In genomic region chr16:2213817-2214720, GRCh38 we compare ENCODE assay signal across 9 cellular contexts. TPM values are rescaled to one million over a fixed set of nuclear protein-coding genes. Genes with fewer than 3 reads are reported as not detected.
DNase-seq lines count a peak whose midpoint lies in the region; ATAC-seq, FAIRE-seq and TF ChIP-seq lines count a peak whose summit lies in the region.
"Had no signal": no experiment of that assay in that cellular context is flagged by ENCODE, and none has a peak within 500 bp of the region (broad histone marks: within the 10 kb centered on the region; RNA-seq: fewer than 3 reads in every experiment).

No MANE protein-coding gene starts in this region.

- H3K27me3 ChIP-seq in keratinocyte (ENCODE audit: control insufficient read depth, extremely low read depth, insufficient read depth, low read length), result no peaks in the 10 kb centered on the region
- no peaks in the 10 kb centered on the region for H3K27me3 ChIP-seq in suprapubic skin

- H3K4me3 ChIP-seq in keratinocyte (ENCODE audit: control insufficient read depth in 2 of 3, extremely low read depth in 1 of 3, insufficient read depth in 2 of 3, low read depth in 1 of 3, low read length in 3 of 3) (peak overlapping the region; percentile 61 to 80 (median 75)), suprapubic skin (peak overlapping the region; percentile 90)

- H3K4me3 Mint-ChIP-seq in activated T-helper 17 cell treated with anti-CD3 and anti-CD28 coated beads, Interleukin-2, amount 50 U/mL, for 72 hours, result peak overlapping the region; percentile 89

- peaks cover 21% of the 10 kb centered on the region for H3K36me3 Mint-ChIP-seq in activated T-helper 17 cell treated with anti-CD3 and anti-CD28 coated beads, Interleukin-2, amount 50 U/mL, for 72 hours (ENCODE audit: low read depth)

- H3K27ac Mint-ChIP-seq in activated T-helper 17 cell treated with anti-CD3 and anti-CD28 coated beads, Interleukin-2, amount 50 U/mL, for 72 hours, result peak overlapping the region; percentile 73

- H3K9me3 ChIP-seq in keratinocyte (ENCODE audit: control insufficient read depth, low read depth, low read length), result no peaks in the 10 kb centered on the region
- no peaks in the 10 kb centered on the region for H3K9me3 ChIP-seq in suprapubic skin

- 4% methylated on average over 10 of the region's 99 CpGs for WGBS in suprapubic skin

- no peaks in the 10 kb centered on the region for H3K9me1 ChIP-seq in keratinocyte (ENCODE audit: control insufficient read depth, extremely low read depth, insufficient read depth, low read length)

- no peaks in the 10 kb centered on the region for H3K27me3 Mint-ChIP-seq in activated T-helper 17 cell treated with anti-CD3 and anti-CD28 coated beads, Interleukin-2, amount 50 U/mL, for 72 hours

- H3K9ac ChIP-seq in keratinocyte (ENCODE audit: control insufficient read depth, extremely low read depth, insufficient read depth, low read length), result peak overlapping the region; percentile 78

- H3K9me3 Mint-ChIP-seq in activated T-helper 17 cell treated with anti-CD3 and anti-CD28 coated beads, Interleukin-2, amount 50 U/mL, for 72 hours, result no peaks in the 10 kb centered on the region

- H3K79me2 ChIP-seq in keratinocyte (ENCODE audit: control insufficient read depth, insufficient read depth, low read length), result peaks cover 20% of the 10 kb centered on the region

- H2AFZ ChIP-seq in keratinocyte (ENCODE audit: control insufficient read depth, low read length), result peak overlapping the region; percentile 51

- peaks cover 3 to 15% of the 10 kb centered on the region in 2 experiments for H3K36me3 ChIP-seq in keratinocyte (ENCODE audit: control insufficient read depth in 2 of 2, extremely low read depth in 1 of 2, insufficient read depth in 2 of 2, low read length in 2 of 2)
- peaks cover 12% of the 10 kb centered on the region for H3K36me3 ChIP-seq in suprapubic skin

- no peak for TF ChIP-seq CTCF in keratinocyte (optimal IDR thresholded peaks at IDR 0.05 in 1 of 3, IDR thresholded peaks at IDR 0.05 in 1 of 3, conservative IDR thresholded peaks at IDR 0.05 in 1 of 3; ENCODE audit: extremely low read depth in 1 of 3, insufficient read depth in 2 of 3, low read length in 3 of 3)
- no peak for TF ChIP-seq CTCF in suprapubic skin (IDR thresholded peaks at IDR 0.05)

- TF ChIP-seq POLR2A in suprapubic skin (IDR thresholded peaks at IDR 0.05), result peak in 1 of 2 donors; percentile 32

- H3K4me1 ChIP-seq in keratinocyte (ENCODE audit: control insufficient read depth, extremely low read depth, insufficient read depth, low read length) (peaks cover 13% of the 10 kb centered on the region), suprapubic skin (peaks cover 36% of the 10 kb centered on the region)

- H3K27ac ChIP-seq in keratinocyte (ENCODE audit: control insufficient read depth, insufficient read depth, low read length) (peak overlapping the region; percentile 31), suprapubic skin (peak overlapping the region; percentile 82)

- no peak for FAIRE-seq in keratinocyte (lab: Jason Lieb, UNC)

- peak overlapping the region; percentile 79 for H3K4me2 ChIP-seq in keratinocyte (ENCODE audit: control insufficient read depth, extremely low read depth, insufficient read depth, low read depth, low read length)

- H3K4me1 Mint-ChIP-seq in activated T-helper 17 cell treated with anti-CD3 and anti-CD28 coated beads, Interleukin-2, amount 50 U/mL, for 72 hours, result peaks cover 6% of the 10 kb centered on the region

- ATAC-seq in HG03064 (IDR thresholded peaks at IDR 0.05; ENCODE audit: low read depth, unreplicated experiment) (peak; percentile 5), GM21737 (IDR thresholded peaks at IDR 0.05; ENCODE audit: unreplicated experiment) (no peak)
- no peak for ATAC-seq in activated T-helper 17 cell treated with anti-CD3 and anti-CD28 coated beads, Interleukin-2, amount 50 U/mL, for 72 hours (replicated peaks)

- peak; percentile 69 for DNase-seq in NCI-H146 (lab: John Stamatoyannopoulos, UW)
- no peak for DNase-seq in NCI-H146 treated with DMSO at 0.1 percent for 48 hours (lab: John Stamatoyannopoulos, UW; ENCODE audit: unreplicated experiment)
- no peak for DNase-seq in keratinocyte (ENCODE audit: low read depth, low spot score)
- no peak for DNase-seq in suprapubic skin (ENCODE audit: low spot score in 2 of 2)
- no peak for DNase-seq in mesenteric fat pad (ENCODE audit: low spot score)

- no peak for TF ChIP-seq EP300 in suprapubic skin (IDR thresholded peaks at IDR 0.05)

- dilution Hi-C loops in keratinocyte (cut with MboI; ENCODE audit: extremely low pct_ligation_motif_present, low sequenced_read_pairs), result no loop called here

- no peaks in the 10 kb centered on the region for H4K20me1 ChIP-seq in keratinocyte (ENCODE audit: control insufficient read depth, extremely low read depth, insufficient read depth, low read length)

RNA-seq across cellular contexts. Expression of gene PGP, which starts 0.6 kb away (rescaled TPM):
- 10 to 100 TPM; 11.6 to 21.6 TPM for total RNA-seq in activated T-helper 17 cell treated with anti-CD3 and anti-CD28 coated beads, Interleukin-2, amount 50 U/mL, for 72 hours
- 10.3 to 18.0 TPM (median 10.4 TPM) in 3 replicates for polyA plus RNA-seq in keratinocyte
- polyA plus RNA-seq in keratinocyte (2011; ENCODE audit: low read depth), result 1.6 TPM
- 6.1 and 12.6 TPM in 2 replicates for polyA plus RNA-seq in keratinocyte (2011; cell fraction: cytosol; rRNA removed)
- 20.4 and 24.2 TPM in 2 replicates for polyA plus RNA-seq in keratinocyte (2011; cell fraction: nucleus; rRNA removed)
- 6.5 and 17.3 TPM in 2 replicates for polyA plus RNA-seq in keratinocyte (2012; ENCODE audit: low replicate concordance)
- polyA minus RNA-seq in keratinocyte, result 6.3 to 10.6 TPM (median 9.1 TPM) in 3 replicates
- polyA minus RNA-seq in keratinocyte (2011; cell fraction: cytosol; rRNA and poly(A)+ RNA removed), result 21.7 TPM
- polyA minus RNA-seq in keratinocyte (2011; cell fraction: nucleus; rRNA and poly(A)+ RNA removed), result 9.2 and 10.9 TPM in 2 replicates
- total RNA-seq in suprapubic skin, result 1 to 10 TPM; 6.8 to 9.5 (median 7.6) TPM
- total RNA-seq in mesenteric fat pad, result 11.8 TPM

RNA-seq across cellular contexts. Expression of gene BRICD5, which starts 3.4 kb away (rescaled TPM):
- 1 to 10 TPM; 6.9 to 8.9 TPM for total RNA-seq in activated T-helper 17 cell treated with anti-CD3 and anti-CD28 coated beads, Interleukin-2, amount 50 U/mL, for 72 hours
- polyA plus RNA-seq in keratinocyte, result 1.8 to 5.9 TPM (median 3.5 TPM) in 3 replicates
- polyA plus RNA-seq in keratinocyte (2011; ENCODE audit: low read depth), result 0.36 TPM
- polyA plus RNA-seq in keratinocyte (2011; cell fraction: cytosol; rRNA removed), result 0.31 and 0.36 TPM in 2 replicates
- polyA plus RNA-seq in keratinocyte (2011; cell fraction: nucleus; rRNA removed), result 8.1 and 9.1 TPM in 2 replicates
- polyA plus RNA-seq in keratinocyte (2012; ENCODE audit: low replicate concordance), result 1.4 and 4.4 TPM in 2 replicates
- polyA minus RNA-seq in keratinocyte, result 0.51 to 2.8 TPM (median 1.1 TPM) in 3 replicates
- not detected for polyA minus RNA-seq in keratinocyte (2011; cell fraction: cytosol; rRNA and poly(A)+ RNA removed)
- 1.4 and 2.3 TPM in 2 replicates for polyA minus RNA-seq in keratinocyte (2011; cell fraction: nucleus; rRNA and poly(A)+ RNA removed)
- total RNA-seq in suprapubic skin (1 to 10 TPM; 2.2 to 10.0 (median 3.2) TPM), mesenteric fat pad (2.9 TPM)

RNA-seq across cellular contexts. Expression of gene MLST8, which starts 8.8 kb away (rescaled TPM):
- 10 to 100 TPM; 33.4 to 48.8 TPM for total RNA-seq in activated T-helper 17 cell treated with anti-CD3 and anti-CD28 coated beads, Interleukin-2, amount 50 U/mL, for 72 hours
- polyA plus RNA-seq in keratinocyte, result 35.7 to 68.9 TPM (median 54.7 TPM) in 3 replicates
- polyA plus RNA-seq in keratinocyte (2011; ENCODE audit: low read depth), result 66.9 TPM
- 43.6 and 90.2 TPM in 2 replicates for polyA plus RNA-seq in keratinocyte (2011; cell fraction: cytosol; rRNA removed)
- polyA plus RNA-seq in keratinocyte (2011; cell fraction: nucleus; rRNA removed), result 36.0 and 46.8 TPM in 2 replicates
- 29.2 and 45.0 TPM in 2 replicates for polyA plus RNA-seq in keratinocyte (2012; ENCODE audit: low replicate concordance)
- 36.3 to 85.2 TPM (median 44.4 TPM) in 3 replicates for polyA minus RNA-seq in keratinocyte
- polyA minus RNA-seq in keratinocyte (2011; cell fraction: cytosol; rRNA and poly(A)+ RNA removed), result 59.9 TPM
- 15.7 and 17.8 TPM in 2 replicates for polyA minus RNA-seq in keratinocyte (2011; cell fraction: nucleus; rRNA and poly(A)+ RNA removed)
- total RNA-seq in suprapubic skin (10 to 100 TPM; 52.3 to 69.5 (median 55.1) TPM), mesenteric fat pad (21.9 TPM)

RNA-seq across cellular contexts. Expression of gene E4F1, which starts 9.3 kb away (rescaled TPM):
- total RNA-seq in activated T-helper 17 cell treated with anti-CD3 and anti-CD28 coated beads, Interleukin-2, amount 50 U/mL, for 72 hours, result 10 to 100 TPM; 20.1 to 22.8 TPM
- polyA plus RNA-seq in keratinocyte, result 10.5 to 24.7 TPM (median 11.1 TPM) in 3 replicates
- 16.2 TPM for polyA plus RNA-seq in keratinocyte (2011; ENCODE audit: low read depth)
- 4.1 and 10.4 TPM in 2 replicates for polyA plus RNA-seq in keratinocyte (2011; cell fraction: cytosol; rRNA removed)
- polyA plus RNA-seq in keratinocyte (2011; cell fraction: nucleus; rRNA removed), result 36.5 and 49.1 TPM in 2 replicates
- 12.1 and 15.4 TPM in 2 replicates for polyA plus RNA-seq in keratinocyte (2012; ENCODE audit: low replicate concordance)
- 9.2 to 18.5 TPM (median 12.6 TPM) in 3 replicates for polyA minus RNA-seq in keratinocyte
- 29.2 TPM for polyA minus RNA-seq in keratinocyte (2011; cell fraction: cytosol; rRNA and poly(A)+ RNA removed)
- 23.0 and 30.4 TPM in 2 replicates for polyA minus RNA-seq in keratinocyte (2011; cell fraction: nucleus; rRNA and poly(A)+ RNA removed)
- total RNA-seq in suprapubic skin, result 10 to 100 TPM; 42.1 to 79.3 (median 54.2) TPM
- 15.1 TPM for total RNA-seq in mesenteric fat pad

RNA-seq across cellular contexts. Expression of gene CASKIN1, which starts 17.7 kb away (rescaled TPM):
- 1 to 10 TPM in 1 of 2 donors, under 1 TPM in 1; 0.78 to 6.6 TPM for total RNA-seq in activated T-helper 17 cell treated with anti-CD3 and anti-CD28 coated beads, Interleukin-2, amount 50 U/mL, for 72 hours
- 0.01 to 0.45 TPM (median 0.04 TPM) in 3 replicates for polyA plus RNA-seq in keratinocyte
- 0.07 TPM for polyA plus RNA-seq in keratinocyte (2011; ENCODE audit: low read depth)
- 0.01 and 0.12 TPM in 2 replicates for polyA plus RNA-seq in keratinocyte (2011; cell fraction: cytosol; rRNA removed)
- polyA plus RNA-seq in keratinocyte (2011; cell fraction: nucleus; rRNA removed), result 0.08 and 0.27 TPM in 2 replicates
- polyA plus RNA-seq in keratinocyte (2012; ENCODE audit: low replicate concordance), result 0.02 and 0.78 TPM in 2 replicates
- polyA minus RNA-seq in keratinocyte, result 0.03 to 0.07 TPM in 2 of 3 replicates, not detected in the other
- not detected for polyA minus RNA-seq in keratinocyte (2011; cell fraction: cytosol; rRNA and poly(A)+ RNA removed)
- 0.11 TPM in 1 of 2 replicates, not detected in the other for polyA minus RNA-seq in keratinocyte (2011; cell fraction: nucleus; rRNA and poly(A)+ RNA removed)
- total RNA-seq in suprapubic skin (1 to 10 TPM in 1 of 4 donors, under 1 TPM in 3; 0.49 to 1.5 (median 0.78) TPM), mesenteric fat pad (0.06 TPM)
- total RNA-seq: Daoy had no signal
